Comparison of ENCODE assay signal across 31 cellular contexts in genomic region chr11:96326954-96327353, GRCh38. TPM values are rescaled to one million over a fixed set of nuclear protein-coding genes. Genes with fewer than 3 reads are reported as not detected.
A peak's percentile ranks its signal among the peaks of the same experiment; 100 is the strongest.
DNase-seq lines count a peak whose midpoint lies in the region; ATAC-seq, FAIRE-seq and TF ChIP-seq lines count a peak whose summit lies in the region.
"Had no signal": no experiment of that assay in that cellular context is flagged by ENCODE, and none has a peak within 500 bp of the region (broad histone marks: within the 10 kb centered on the region; RNA-seq: fewer than 3 reads in every experiment).

No MANE protein-coding gene starts in this region.

- BruUV-seq in Caco-2 (replicated peaks; lab: Mats Ljungman, UMichigan), result no TSS peak

- H3K27me3 ChIP-seq in Caco-2 (replicated peaks; ENCODE audit: control insufficient read depth, insufficient read depth, low read length) (no peaks in the 10 kb centered on the region), astrocyte (ENCODE audit: insufficient read depth, low read length) (no peaks in the 10 kb centered on the region), thyroid gland (no peaks in the 10 kb centered on the region)
- H3K27me3 ChIP-seq: gastroesophageal sphincter, hepatocyte, MG63, ovary had no signal

- peaks cover 62% of the 10 kb centered on the region for H3K4me1 Mint-ChIP-seq in Caco-2 (ENCODE audit: low read depth, unreplicated experiment)
- peaks cover 79% of the 10 kb centered on the region for H3K4me1 Mint-ChIP-seq in astrocyte (ENCODE audit: low read depth, unreplicated experiment)
- peaks cover 33 to 93% (median 83%) of the 10 kb centered on the region in 4 donors for H3K4me1 Mint-ChIP-seq in naive thymus-derived CD8-positive, alpha-beta T cell

- DNase-seq in Caco-2, result no peak
- DNase-seq in NCI-H2107 treated with DMSO at 0.1 percent for 48 hours (lab: John Stamatoyannopoulos, UW; ENCODE audit: unreplicated experiment), result peak; percentile 74
- no peak for DNase-seq in astrocyte (ENCODE audit: low read depth)
- DNase-seq in naive thymus-derived CD8-positive, alpha-beta T cell, result no peak
- DNase-seq in thyroid gland, result no peak
- DNase-seq in GOT3 (lab: John Stamatoyannopoulos, UW), result no peak
- DNase-seq in NCI-H146 treated with DMSO at 0.1 percent for 48 hours (lab: John Stamatoyannopoulos, UW; ENCODE audit: unreplicated experiment), result no peak
- DNase-seq: activated B cell treated with CpG ODN at 0.5 μM for 24 hours; activated CD4-positive, alpha-beta T cell treated with anti-CD3 and anti-CD28 coated beads, Interleukin-2, amount 50 U/mL, for 1 hour; activated naive CD4-positive, alpha-beta T cell treated with anti-CD3 and anti-CD28 coated beads, Interleukin-2, amount 10 ng/mL, durations not matched to agents 7 days and 5 days; AML-193; anterior cingulate cortex; CD4-positive, alpha-beta memory T cell; central memory CD4-positive, alpha-beta T cell; immature natural killer cell; MG63; naive B cell; NCI-H2081 treated with DMSO at 0.1 percent for 48 hours; NCI-H510A; ovary; PC-3; SIG-M5; small intestine; stimulated activated CD4-positive, alpha-beta T cell treated with anti-CD3 and anti-CD28 coated beads, Interleukin-1b, Interleukin-23, amount 100 ng/mL, for 48 hours; stimulated activated CD8-positive, alpha-beta memory T cell treated with anti-CD3 and anti-CD28 coated beads, Interleukin-4, amount 100 ng/mL, for 48 hours had no signal

- 72 to 75% methylated on average over 8 of the region's 8 CpGs for WGBS in thyroid gland, 2 donors

- H3K9me3 Mint-ChIP-seq in Caco-2 (ENCODE audit: unreplicated experiment) (no peaks in the 10 kb centered on the region), astrocyte (ENCODE audit: unreplicated experiment) (no peaks in the 10 kb centered on the region)
- H3K9me3 Mint-ChIP-seq in naive thymus-derived CD8-positive, alpha-beta T cell, result no peaks in the 10 kb centered on the region
- H3K9me3 Mint-ChIP-seq: activated B cell treated with CpG ODN at 0.5 μM for 24 hours; activated naive CD4-positive, alpha-beta T cell treated with anti-CD3 and anti-CD28 coated beads, Interleukin-2, amount 10 ng/mL, durations not matched to agents 7 days and 5 days; CD4-positive, alpha-beta memory T cell; immature natural killer cell; naive B cell had no signal

- FAIRE-seq in astrocyte (lab: Jason Lieb, UNC), result no peak
- FAIRE-seq: A549, small intestine had no signal

- no peak overlapping the region for H3K4me3 ChIP-seq in Caco-2 (ENCODE audit: low read depth, low read length)
- H3K4me3 ChIP-seq in astrocyte (ENCODE audit: insufficient read depth, low read depth, low read length), result no peak overlapping the region
- H3K4me3 ChIP-seq in thyroid gland (replicated peaks in 1 of 3), result no peak overlapping the region
- H3K4me3 ChIP-seq: A549, gastroesophageal sphincter, hepatocyte, MG63, ovary had no signal

- H4K20me1 ChIP-seq in astrocyte (ENCODE audit: insufficient read depth, low read length), result no peaks in the 10 kb centered on the region

- no peak for TF ChIP-seq POLR2A in thyroid gland (IDR thresholded peaks at IDR 0.05)

- ATAC-seq in naive thymus-derived CD8-positive, alpha-beta T cell, result no peak
- ATAC-seq in HG02642 (IDR thresholded peaks at IDR 0.05; ENCODE audit: poor library complexity, unreplicated experiment), result no peak
- ATAC-seq: A549, gastroesophageal sphincter, left lobe of liver, PC-3 had no signal

- H3K36me3 Mint-ChIP-seq in Caco-2 (ENCODE audit: insufficient read depth, unreplicated experiment), result peaks cover 17% of the 10 kb centered on the region
- H3K36me3 Mint-ChIP-seq in astrocyte (ENCODE audit: low read depth, unreplicated experiment), result peaks cover 17% of the 10 kb centered on the region
- H3K36me3 Mint-ChIP-seq in naive thymus-derived CD8-positive, alpha-beta T cell, result peaks cover 4 to 71% (median 19%) of the 10 kb centered on the region in 3 donors

- H3K27me3 Mint-ChIP-seq in Caco-2 (ENCODE audit: insufficient read depth, unreplicated experiment) (no peaks in the 10 kb centered on the region), astrocyte (ENCODE audit: low read depth, unreplicated experiment) (no peaks in the 10 kb centered on the region)
- H3K27me3 Mint-ChIP-seq in naive thymus-derived CD8-positive, alpha-beta T cell, result no peaks in the 10 kb centered on the region
- H3K27me3 Mint-ChIP-seq: activated B cell treated with CpG ODN at 0.5 μM for 24 hours; activated naive CD4-positive, alpha-beta T cell treated with anti-CD3 and anti-CD28 coated beads, Interleukin-2, amount 10 ng/mL, durations not matched to agents 7 days and 5 days; CD4-positive, alpha-beta memory T cell; naive B cell had no signal

- H2AFZ ChIP-seq in astrocyte (ENCODE audit: low read depth, low read length), result no peak overlapping the region
- H2AFZ ChIP-seq: hepatocyte had no signal

- H3K9me3 ChIP-seq in Caco-2 (no peaks in the 10 kb centered on the region), astrocyte (ENCODE audit: insufficient read depth, low read depth, low read length) (no peaks in the 10 kb centered on the region), thyroid gland (no peaks in the 10 kb centered on the region)
- H3K9me3 ChIP-seq: A549, gastroesophageal sphincter, MG63, ovary had no signal

- TF ChIP-seq CTCF in Caco-2 (IDR thresholded peaks at IDR 0.05; ENCODE audit: insufficient read depth in 1 of 2, low read depth in 1 of 2, low read length in 1 of 2, severe bottlenecking in 1 of 2, unreplicated experiment in 1 of 2) (no peak), astrocyte (IDR thresholded peaks at IDR 0.05; ENCODE audit: insufficient read depth, low read depth, low read length) (no peak), thyroid gland (IDR thresholded peaks at IDR 0.05) (no peak)

- peaks cover 94% of the 10 kb centered on the region for H3K79me2 ChIP-seq in astrocyte (ENCODE audit: insufficient read depth, low read length)

- no peak overlapping the region for H3K27ac ChIP-seq in astrocyte (ENCODE audit: low read depth, low read length)
- peak overlapping the region in 1 of 3 donors; percentile 26 for H3K27ac ChIP-seq in thyroid gland
- H3K27ac ChIP-seq: gastroesophageal sphincter, ovary had no signal

- CTCF ChIA-PET in Caco-2 (lab: Charles Lee), result no interaction called here

- intact Hi-C loops in Caco-2 (cut with micrococcal nuclease; ENCODE audit: unreplicated experiment) (no loop called here), thyroid gland (cut with DNase I) (no loop called here)

- no peaks in the 10 kb centered on the region for H3K36me3 ChIP-seq in Caco-2 (ENCODE audit: control insufficient read depth, insufficient read depth, low read length)
- no peaks in the 10 kb centered on the region for H3K36me3 ChIP-seq in astrocyte (ENCODE audit: insufficient read depth, low read length)
- H3K36me3 ChIP-seq in thyroid gland, result no peaks in the 10 kb centered on the region
- H3K36me3 ChIP-seq: gastroesophageal sphincter, MG63, ovary had no signal

- POLR2A ChIA-PET in Caco-2 (lab: Charles Lee), result no interaction called here
- POLR2A ChIA-PET in naive thymus-derived CD8-positive, alpha-beta T cell (lab: Charles Lee), result interaction anchor here (0.7 kb wide), 2 partner anchors 54 to 176 kb away, joined by 3 read pairs; no protein-coding TSS in a partner anchor

- H3K4me2 ChIP-seq in astrocyte (ENCODE audit: low read length), result no peak overlapping the region
- H3K4me2 ChIP-seq: hepatocyte had no signal

- H3K4me3 Mint-ChIP-seq in Caco-2 (ENCODE audit: unreplicated experiment), result no peak overlapping the region
- no peak overlapping the region for H3K4me3 Mint-ChIP-seq in astrocyte (ENCODE audit: unreplicated experiment)
- H3K4me3 Mint-ChIP-seq in naive thymus-derived CD8-positive, alpha-beta T cell, result peak overlapping the region in 1 of 10 donors; percentile 30
- H3K4me3 Mint-ChIP-seq: activated B cell treated with CpG ODN at 0.5 μM for 24 hours; activated naive CD4-positive, alpha-beta T cell treated with anti-CD3 and anti-CD28 coated beads, Interleukin-2, amount 10 ng/mL, durations not matched to agents 7 days and 5 days; immature natural killer cell; naive B cell had no signal

- H3K9ac ChIP-seq in astrocyte (ENCODE audit: low read length), result no peak overlapping the region

- peaks cover 67% of the 10 kb centered on the region for H3K4me1 ChIP-seq in Caco-2
- peaks cover 49% of the 10 kb centered on the region for H3K4me1 ChIP-seq in astrocyte (ENCODE audit: insufficient read depth, low read length)
- H3K4me1 ChIP-seq in thyroid gland, result peaks cover 28 to 34% of the 10 kb centered on the region in 2 donors

- peak overlapping the region; percentile 12 for H3K27ac Mint-ChIP-seq in Caco-2 (ENCODE audit: unreplicated experiment)
- H3K27ac Mint-ChIP-seq in astrocyte (ENCODE audit: unreplicated experiment), result peak overlapping the region; percentile 28
- H3K27ac Mint-ChIP-seq in naive thymus-derived CD8-positive, alpha-beta T cell, result peak overlapping the region in 6 of 10 donors; percentile 2 to 77 (median 34)
- H3K27ac Mint-ChIP-seq: activated B cell treated with CpG ODN at 0.5 μM for 24 hours; activated naive CD4-positive, alpha-beta T cell treated with anti-CD3 and anti-CD28 coated beads, Interleukin-2, amount 10 ng/mL, durations not matched to agents 7 days and 5 days; immature natural killer cell had no signal

RNA-seq across cellular contexts. Expression of gene MAML2, which starts 16.0 kb away (rescaled TPM):
- 11.5 and 12.2 TPM in 2 replicates for total RNA-seq in Caco-2 (2022)
- 27.1 and 27.4 TPM in 2 replicates for total RNA-seq in astrocyte
- 10 to 100 TPM; 68.2 to 68.5 TPM for total RNA-seq in naive thymus-derived CD8-positive, alpha-beta T cell
- polyA plus RNA-seq in naive thymus-derived CD8-positive, alpha-beta T cell, result 10 to 100 TPM in 2 of 3 donors, 1 to 10 TPM in 1; 6.6 to 33.0 (median 15.3) TPM
- 10 to 100 TPM; 19.0 to 36.4 (median 31.4) TPM for total RNA-seq in thyroid gland
- total RNA-seq: G401 had no signal
